ENCODE assay signal across 16 cellular contexts in genomic region chr4:10803944-10804343, GRCh38.
"Had no signal": no experiment of that assay in that cellular context is flagged by ENCODE, and none has a peak within 500 bp of the region (broad histone marks: within the 10 kb centered on the region; RNA-seq: fewer than 3 reads in every experiment).

No MANE protein-coding gene starts in this region.

- H3K27ac ChIP-seq: body of pancreas, coronary artery, right atrium auricular region, skin epidermis had no signal

- H3K27me3 ChIP-seq: body of pancreas, right atrium auricular region had no signal

- H3K4me3 ChIP-seq: body of pancreas, coronary artery, right atrium auricular region, skin epidermis had no signal

- DNase-seq: activated CD4-positive, alpha-beta memory T cell treated with anti-CD3 and anti-CD28 coated beads, Interleukin-2, amount 10 ng/mL, durations not matched to agents 7 days and 5 days; activated CD4-positive, alpha-beta T cell treated with anti-CD3 and anti-CD28 coated beads for 4 hours; activated effector memory CD4-positive, alpha-beta T cell treated with anti-CD3 and anti-CD28 coated beads, Interleukin-2, amount 50 U/mL, for 16 hours; activated T-cell treated with anti-CD3 and anti-CD28 coated beads, Interleukin-2, amount 50 U/mL, for 4 hours; amygdala; body of pancreas; caudate nucleus; effector CD4-positive, alpha-beta T cell; foreskin melanocyte; kidney glomerular epithelial cell; stimulated activated CD4-positive, alpha-beta T cell treated with anti-CD3 and anti-CD28 coated beads, Interleukin-4, amount 100 ng/mL, for 24 hours; stimulated activated naive CD8-positive, alpha-beta T cell treated with anti-CD3 and anti-CD28 coated beads, Interleukin-15, amount 100 ng/mL, for 72 hours had no signal

- H3K4me1 ChIP-seq: body of pancreas, right atrium auricular region had no signal

- ATAC-seq: activated T-cell treated with anti-CD3 and anti-CD28 coated beads, Interleukin-2, amount 50 U/mL, for 4 hours; body of pancreas; stimulated activated naive CD8-positive, alpha-beta T cell treated with anti-CD3 and anti-CD28 coated beads, Interleukin-15, amount 100 ng/mL, for 72 hours; WTC11 had no signal

- H3K36me3 ChIP-seq: right atrium auricular region had no signal
